In the genomic region with DNA sequence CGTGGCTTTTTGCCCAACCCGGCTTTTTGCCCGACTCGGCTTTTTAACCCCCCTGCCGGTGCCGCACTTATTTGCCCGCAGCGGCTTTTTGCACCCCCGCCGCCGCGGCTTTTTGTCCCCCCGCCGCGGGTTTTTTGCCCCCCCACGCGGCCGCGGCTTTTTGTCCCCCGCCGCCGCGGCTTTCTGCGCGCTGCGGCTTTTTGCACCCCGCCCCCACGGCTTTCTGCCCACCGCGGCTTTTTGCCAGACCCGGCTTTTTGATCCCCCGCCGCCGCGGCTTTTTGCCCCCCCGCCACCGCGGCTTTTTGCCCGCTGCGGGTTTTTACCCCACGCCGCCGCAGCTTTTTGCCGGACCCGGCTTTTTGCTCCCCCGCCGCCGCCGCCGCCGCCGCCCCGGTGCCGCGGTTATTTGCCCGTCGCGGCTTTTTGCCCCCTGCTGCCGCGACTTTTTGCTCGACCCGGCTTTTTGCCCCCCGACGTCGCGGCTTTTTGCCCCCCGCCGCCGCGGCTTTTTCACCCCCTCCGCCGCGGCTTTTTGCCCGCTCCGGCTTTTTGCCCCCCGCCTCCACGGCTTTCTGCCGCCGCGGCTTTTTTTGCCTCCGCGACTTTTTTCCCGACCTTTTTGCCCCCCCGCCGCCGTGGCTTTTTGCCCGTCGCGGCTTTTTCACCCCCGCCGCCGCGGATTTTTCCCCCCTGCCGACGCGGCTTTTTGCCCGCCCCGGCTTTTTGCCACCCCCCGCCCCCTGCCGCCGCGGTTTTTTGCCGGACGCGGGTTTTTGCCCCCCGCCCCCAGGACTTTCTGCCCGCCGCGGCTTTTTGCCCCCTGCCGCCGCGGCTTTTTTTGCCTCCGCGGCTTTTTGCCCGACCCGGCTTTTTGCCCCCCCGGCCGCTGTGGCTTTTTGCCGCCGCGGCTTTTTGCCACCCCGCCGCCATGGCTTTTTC, we compare ENCODE assay signal across 8 cellular contexts.
A peak's percentile ranks its signal among the peaks of the same experiment; 100 is the strongest.
DNase-seq lines count a peak whose midpoint lies in the region; ATAC-seq and TF ChIP-seq lines count a peak whose summit lies in the region.

No MANE protein-coding gene starts in this region.

- peak; percentile 18 for DNase-seq in AG08395 (ENCODE audit: low spot score)
- peak; percentile 44 for DNase-seq in HuH-7.5 (ENCODE audit: low spot score)
- no peak for DNase-seq in colonic mucosa
- DNase-seq in mesenteric fat pad (ENCODE audit: low spot score) = peak; percentile 90
- DNase-seq in NOMO-1 (lab: John Stamatoyannopoulos, UW; ENCODE audit: unreplicated experiment in 2 of 2) = no peak
- no peak for DNase-seq in NCI-H82 treated with DMSO at 0.1 percent for 48 hours (lab: John Stamatoyannopoulos, UW; ENCODE audit: unreplicated experiment)
- DNase-seq in DMS114 treated with DMSO at 0.1 percent for 48 hours (lab: John Stamatoyannopoulos, UW; ENCODE audit: unreplicated experiment) = no peak

- H3K36me3 ChIP-seq in colonic mucosa = no peaks in the 10 kb centered on the region

- no peak for TF ChIP-seq CTCF in colonic mucosa (IDR thresholded peaks at IDR 0.05)

- no peak overlapping the region for H3K9ac ChIP-seq in colonic mucosa (ENCODE audit: low read depth in 2 of 2, low read length in 2 of 2)

- intact Hi-C loops in colonic mucosa (cut with DNase I) = no loop called here

- ATAC-seq in GM19324 (IDR thresholded peaks at IDR 0.05; ENCODE audit: low FRiP score, unreplicated experiment) = no peak

- no peak overlapping the region for H3K27ac ChIP-seq in colonic mucosa

- peaks cover 23% of the 10 kb centered on the region for H3K27me3 ChIP-seq in colonic mucosa

- H3K9me3 ChIP-seq in colonic mucosa = no peaks in the 10 kb centered on the region

- peak overlapping the region; percentile 33 for H3K4me3 ChIP-seq in colonic mucosa

- H3K4me1 ChIP-seq in colonic mucosa = peaks cover 4% of the 10 kb centered on the region

Comparison
In these comparisons a context has a peak if more than half of its experiments do, and no peak if none do; other contexts are left out.
1. DNase-seq: peak in AG08395 (single experiment), HuH-7.5 (single experiment) and mesenteric fat pad (single experiment); none in colonic mucosa (single experiment), NOMO-1 (0 of 2), NCI-H82 treated with DMSO at 0.1 percent for 48 hours (single experiment) and DMS114 treated with DMSO at 0.1 percent for 48 hours (single experiment).